15 cellular contexts compared by ENCODE assay signal in genomic region chr12:95248604-95249355, GRCh38. TPM values are rescaled to one million over a fixed set of nuclear protein-coding genes. Genes with fewer than 3 reads are reported as not detected.
DNase-seq lines count a peak whose midpoint lies in the region; ATAC-seq and TF ChIP-seq lines count a peak whose summit lies in the region.
"Had no signal": no experiment of that assay in that cellular context is flagged by ENCODE, and none has a peak within 500 bp of the region (broad histone marks: within the 10 kb centered on the region; RNA-seq: fewer than 3 reads in every experiment).

No MANE protein-coding gene starts in this region.

- peaks cover 78% of the 10 kb centered on the region; the same call in 1 of the 2 replicates for H3K79me2 ChIP-seq in OCI-LY7 (ENCODE audit: insufficient read depth, low read depth, low read length)

- no peak overlapping the region for H3K4me3 Mint-ChIP-seq in central memory CD8-positive, alpha-beta T cell
- H3K4me3 Mint-ChIP-seq in mesothelial cell of epicardium = no peak overlapping the region
- H3K4me3 Mint-ChIP-seq: activated naive CD8-positive, alpha-beta T cell treated with anti-CD3 and anti-CD28 coated beads, Interleukin-2, amount 50 U/mL, for 24 hours; IgD-negative memory B cell had no signal

- H3K27ac ChIP-seq in HUES48 (ENCODE audit: low read depth, low read length) (peak overlapping the region; percentile 17), OCI-LY7 (ENCODE audit: low read depth, low read length, poor library complexity, severe bottlenecking) (no peak overlapping the region)

- H3K4me2 ChIP-seq in OCI-LY7 (ENCODE audit: low read length) = no peak overlapping the region

- H3K36me3 ChIP-seq in HUES48 (ENCODE audit: control insufficient read depth, insufficient read depth, low read length) (peaks cover 24% of the 10 kb centered on the region), OCI-LY7 (ENCODE audit: insufficient read depth, low read length) (peaks cover 44% of the 10 kb centered on the region)

- no peaks in the 10 kb centered on the region for H3K9me2 ChIP-seq in OCI-LY7 (ENCODE audit: insufficient read depth, low read length)

- CTCF ChIA-PET in OCI-LY7 (lab: Charles Lee; ENCODE audit: unreplicated experiment) = no interaction called here

- no peaks in the 10 kb centered on the region for H3K27me3 ChIP-seq in HUES48 (ENCODE audit: control insufficient read depth, insufficient read depth, low read length)
- H3K27me3 ChIP-seq: foreskin keratinocyte had no signal

- no peaks in the 10 kb centered on the region for H4K20me1 ChIP-seq in OCI-LY7 (ENCODE audit: insufficient read depth, low read length)

- H3K9me3 ChIP-seq in HUES48 (ENCODE audit: control insufficient read depth, insufficient read depth, low read length) = no peaks in the 10 kb centered on the region
- no peaks in the 10 kb centered on the region for H3K9me3 ChIP-seq in OCI-LY7 (ENCODE audit: low read length)

- no peak overlapping the region for H3K9ac ChIP-seq in HUES48 (ENCODE audit: low read depth, low read length)

- no peaks in the 10 kb centered on the region for H3K9me3 Mint-ChIP-seq in central memory CD8-positive, alpha-beta T cell
- H3K9me3 Mint-ChIP-seq in mesothelial cell of epicardium = peaks cover 3% of the 10 kb centered on the region
- H3K9me3 Mint-ChIP-seq: activated naive CD8-positive, alpha-beta T cell treated with anti-CD3 and anti-CD28 coated beads, Interleukin-2, amount 50 U/mL, for 24 hours; IgD-negative memory B cell had no signal

- H3K36me3 Mint-ChIP-seq in central memory CD8-positive, alpha-beta T cell (ENCODE audit: insufficient read depth) = peaks cover 21% of the 10 kb centered on the region
- H3K36me3 Mint-ChIP-seq in mesothelial cell of epicardium = peaks cover 15% of the 10 kb centered on the region

- H3K27ac Mint-ChIP-seq in central memory CD8-positive, alpha-beta T cell (ENCODE audit: low read depth) = peak overlapping the region; percentile 82
- H3K27ac Mint-ChIP-seq in mesothelial cell of epicardium = peak overlapping the region; percentile 62
- H3K27ac Mint-ChIP-seq: activated naive CD8-positive, alpha-beta T cell treated with anti-CD3 and anti-CD28 coated beads, Interleukin-2, amount 50 U/mL, for 24 hours; IgD-negative memory B cell had no signal

- no peaks in the 10 kb centered on the region for H3K27me3 Mint-ChIP-seq in central memory CD8-positive, alpha-beta T cell
- no peaks in the 10 kb centered on the region for H3K27me3 Mint-ChIP-seq in mesothelial cell of epicardium (ENCODE audit: low read depth)
- H3K27me3 Mint-ChIP-seq: activated naive CD8-positive, alpha-beta T cell treated with anti-CD3 and anti-CD28 coated beads, Interleukin-2, amount 50 U/mL, for 24 hours; IgD-negative memory B cell had no signal

- no peak overlapping the region for H2AFZ ChIP-seq in OCI-LY7 (ENCODE audit: low read length)

- H3K4me3 ChIP-seq in AG10803 (ENCODE audit: low read length) (no peak overlapping the region), HUES48 (ENCODE audit: low read depth, low read length) (no peak overlapping the region), OCI-LY7 (ENCODE audit: low read depth, low read length, poor library complexity, severe bottlenecking) (no peak overlapping the region)

- no TSS peak for BruUV-seq in OCI-LY7 (replicated peaks; lab: Mats Ljungman, UMichigan)

- no peak for TF ChIP-seq CTCF in AG10803 (conservative IDR thresholded peaks at IDR 0.05; ENCODE audit: low read length)
- no peak for TF ChIP-seq CTCF in mesothelial cell of epicardium (IDR thresholded peaks at IDR 0.05; ENCODE audit: unreplicated experiment)
- no peak for TF ChIP-seq CTCF in OCI-LY7 (conservative IDR thresholded peaks at IDR 0.05; ENCODE audit: low read length)

- ATAC-seq in central memory CD8-positive, alpha-beta T cell (replicated peaks; ENCODE audit: extremely low read depth, poor library complexity, severe bottlenecking) = no peak
- ATAC-seq in HG03469 (IDR thresholded peaks at IDR 0.05; ENCODE audit: unreplicated experiment) = no peak
- ATAC-seq: activated naive CD8-positive, alpha-beta T cell treated with anti-CD3 and anti-CD28 coated beads, Interleukin-2, amount 50 U/mL, for 24 hours; foreskin keratinocyte had no signal

- peaks cover 11% of the 10 kb centered on the region for H3K4me1 Mint-ChIP-seq in central memory CD8-positive, alpha-beta T cell
- H3K4me1 Mint-ChIP-seq in mesothelial cell of epicardium = peaks cover 18% of the 10 kb centered on the region

- peaks cover 12% of the 10 kb centered on the region for H3K4me1 ChIP-seq in HUES48 (ENCODE audit: control insufficient read depth, insufficient read depth, low read length)
- peaks cover 8% of the 10 kb centered on the region for H3K4me1 ChIP-seq in OCI-LY7 (ENCODE audit: insufficient read depth, low read length, poor library complexity, severe bottlenecking)

- POLR2A ChIA-PET in OCI-LY7 (lab: Charles Lee) = interaction anchor here (0.5 to 0.7 kb wide), 4 partner anchors 11 to 722 kb away, joined by 3 to 4 read pairs (median 4); no protein-coding TSS in a partner anchor

- peak; percentile 78 for DNase-seq in AG10803 (ENCODE audit: low read depth)
- no peak for DNase-seq in central memory CD8-positive, alpha-beta T cell (ENCODE audit: low spot score in 2 of 2)
- no peak for DNase-seq in mesothelial cell of epicardium (ENCODE audit: low spot score in 2 of 2, unreplicated experiment in 2 of 2)
- no peak for DNase-seq in OCI-LY7 (ENCODE audit: low spot score)
- no peak for DNase-seq in DMS79 treated with DMSO at 0.1 percent for 48 hours (lab: John Stamatoyannopoulos, UW)
- DNase-seq in UCSD-AML1 (lab: John Stamatoyannopoulos, UW; ENCODE audit: unreplicated experiment) = no peak
- DNase-seq: activated naive CD8-positive, alpha-beta T cell treated with anti-CD3 and anti-CD28 coated beads, Interleukin-2, amount 50 U/mL, for 24 hours; AML-193; foreskin keratinocyte; NCI-H1417 treated with DMSO at 0.1 percent for 48 hours; occipital lobe; substantia nigra had no signal

- intact Hi-C loops in OCI-LY7 (cut with micrococcal nuclease; ENCODE audit: unreplicated experiment) = no loop called here

RNA-seq across cellular contexts. Expression of gene VEZT, which starts 31.2 kb away (rescaled TPM):
- total RNA-seq in mesothelial cell of epicardium (107 to 110 TPM (median 107 TPM) in 3 replicates), OCI-LY7 (2022) (77.1 and 93.5 TPM in 2 replicates)
- total RNA-seq in OCI-LY7 (2014; rRNA removed; shearing (Covaris generic)) = 52.5 and 57.7 TPM in 2 replicates

RNA-seq across cellular contexts. Expression of gene FGD6, which starts 31.5 kb away (rescaled TPM):
- total RNA-seq in mesothelial cell of epicardium = 17.5 to 18.2 TPM (median 18.0 TPM) in 3 replicates
- total RNA-seq in OCI-LY7 (2014; rRNA removed; shearing (Covaris generic)) = 5.6 and 7.3 TPM in 2 replicates
- total RNA-seq in OCI-LY7 (2022) = 7.8 and 11.2 TPM in 2 replicates
